9 cellular contexts compared by ENCODE assay signal in genomic region chr1:234862944-234863515, GRCh38.
DNase-seq lines count a peak whose midpoint lies in the region; ATAC-seq and TF ChIP-seq lines count a peak whose summit lies in the region.
"Had no signal": no experiment of that assay in that cellular context is flagged by ENCODE, and none has a peak within 500 bp of the region (broad histone marks: within the 10 kb centered on the region; RNA-seq: fewer than 3 reads in every experiment).

No MANE protein-coding gene starts in this region.

- H3K4me3 Mint-ChIP-seq in brain: no peak overlapping the region
- H3K4me3 Mint-ChIP-seq in activated T-cell treated with anti-CD3 and anti-CD28 coated beads, Interleukin-2, amount 50 U/mL, for 72 hours: no peak overlapping the region

- H3K27ac Mint-ChIP-seq in brain: peak overlapping the region in 4 of 5 experiments; percentile 65 to 91 (median 86)
- no peak overlapping the region for H3K27ac Mint-ChIP-seq in activated T-cell treated with anti-CD3 and anti-CD28 coated beads, Interleukin-2, amount 50 U/mL, for 72 hours

- H3K4me3 ChIP-seq in skeletal muscle cell (ENCODE audit: low read depth, low read length): peak overlapping the region; percentile 13

- H3K27me3 Mint-ChIP-seq in brain: peaks cover 3% of the 10 kb centered on the region
- peaks cover 7% of the 10 kb centered on the region for H3K27me3 Mint-ChIP-seq in activated T-cell treated with anti-CD3 and anti-CD28 coated beads, Interleukin-2, amount 50 U/mL, for 72 hours (ENCODE audit: low read depth)

- TF ChIP-seq CTCF in brain (conservative IDR thresholded peaks at IDR 0.05): no peak

- ATAC-seq in activated T-cell treated with anti-CD3 and anti-CD28 coated beads, Interleukin-2, amount 50 U/mL, for 72 hours (replicated peaks in 1 of 2): no peak

- peaks cover 25% of the 10 kb centered on the region for H3K4me1 Mint-ChIP-seq in brain
- peaks cover 31% of the 10 kb centered on the region for H3K4me1 Mint-ChIP-seq in activated T-cell treated with anti-CD3 and anti-CD28 coated beads, Interleukin-2, amount 50 U/mL, for 72 hours (ENCODE audit: low read depth)

- DNase-seq in ELF-1 (ENCODE audit: low read depth, low spot score) (peak; percentile 60), iPS-NIHi11 (ENCODE audit: low spot score) (peak; percentile 40), skeletal muscle cell (ENCODE audit: low read depth) (peak; percentile 72), NCI-H748 treated with DMSO at 0.1 percent for 48 hours (lab: John Stamatoyannopoulos, UW) (no peak), NCI-H345 treated with DMSO at 0.1 percent for 48 hours (lab: John Stamatoyannopoulos, UW; ENCODE audit: unreplicated experiment) (no peak), NCI-H524 treated with DMSO at 0.1 percent for 48 hours (lab: John Stamatoyannopoulos, UW) (no peak)
- DNase-seq in activated T-cell treated with anti-CD3 and anti-CD28 coated beads, Interleukin-2, amount 50 U/mL, for 72 hours: no peak
- DNase-seq: T-helper 2 cell had no signal

- H3K36me3 Mint-ChIP-seq in brain: no peaks in the 10 kb centered on the region
- peaks cover 2 to 8% of the 10 kb centered on the region in 2 donors for H3K36me3 Mint-ChIP-seq in activated T-cell treated with anti-CD3 and anti-CD28 coated beads, Interleukin-2, amount 50 U/mL, for 72 hours (ENCODE audit: insufficient read depth in 2 of 2)

- H3K9me3 Mint-ChIP-seq in brain: peaks cover 0 to 19% (median 15%) of the 10 kb centered on the region in 5 experiments
- peaks cover 0 to 2% of the 10 kb centered on the region in 2 donors for H3K9me3 Mint-ChIP-seq in activated T-cell treated with anti-CD3 and anti-CD28 coated beads, Interleukin-2, amount 50 U/mL, for 72 hours

Comparison
In these comparisons a context has a peak if more than half of its experiments do, and no peak if none do; other contexts are left out.
1. DNase-seq: peak in ELF-1 (single experiment), iPS-NIHi11 (single experiment) and skeletal muscle cell (single experiment); none in activated T-cell treated with anti-CD3 and anti-CD28 coated beads, Interleukin-2, amount 50 U/mL, for 72 hours (0 of 2), NCI-H748 treated with DMSO at 0.1 percent for 48 hours (single experiment), NCI-H345 treated with DMSO at 0.1 percent for 48 hours (single experiment) and NCI-H524 treated with DMSO at 0.1 percent for 48 hours (single experiment).